In the genomic region with DNA sequence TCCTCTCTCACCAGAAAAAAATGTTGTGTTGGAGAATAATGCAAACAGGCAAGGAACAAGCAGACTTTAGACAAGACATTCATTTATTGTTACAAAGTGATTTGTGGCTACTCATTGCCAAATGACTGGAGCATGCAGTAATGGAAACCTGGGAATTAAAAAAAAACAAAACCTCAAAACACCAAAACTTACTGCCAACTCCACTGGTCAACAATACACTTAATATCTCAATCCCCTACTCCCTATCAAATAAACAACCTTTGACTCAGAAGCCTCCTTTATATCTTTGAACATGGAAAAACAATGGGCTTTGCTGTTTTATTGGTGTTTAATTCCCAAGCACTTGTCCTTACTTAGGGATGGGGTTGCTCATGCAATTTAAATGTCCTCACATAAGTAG, we compare ENCODE assay signal across 21 cellular contexts.
DNase-seq lines count a peak whose midpoint lies in the region; ATAC-seq and TF ChIP-seq lines count a peak whose summit lies in the region.
"Had no signal": no experiment of that assay in that cellular context is flagged by ENCODE, and none has a peak within 500 bp of the region (broad histone marks: within the 10 kb centered on the region; RNA-seq: fewer than 3 reads in every experiment).

No MANE protein-coding gene starts in this region.

- H3K27me3 Mint-ChIP-seq in T-cell: no peaks in the 10 kb centered on the region
- H3K27me3 Mint-ChIP-seq: T-helper 17 cell had no signal

- H3K79me2 ChIP-seq in ACC112 (ENCODE audit: control insufficient read depth, insufficient read depth, low read length, unreplicated experiment) (no peaks in the 10 kb centered on the region), OCI-LY3 (ENCODE audit: low read length) (no peaks in the 10 kb centered on the region)

- H3K27ac ChIP-seq in ACC112 (ENCODE audit: low read depth, low read length) (peak overlapping the region; percentile 47), OCI-LY3 (ENCODE audit: low read length) (no peak overlapping the region)
- H3K27ac ChIP-seq: colonic mucosa, VCaP had no signal

- H3K4me1 ChIP-seq in ACC112 (ENCODE audit: control insufficient read depth, insufficient read depth, low read length, unreplicated experiment): peaks cover 20% of the 10 kb centered on the region
- H3K4me1 ChIP-seq in OCI-LY3 (ENCODE audit: low read length): peaks cover 10% of the 10 kb centered on the region
- H3K4me1 ChIP-seq: colonic mucosa had no signal

- H3K4me3 Mint-ChIP-seq in T-cell: no peak overlapping the region
- H3K4me3 Mint-ChIP-seq: CD4-positive, alpha-beta memory T cell; T-helper 17 cell had no signal

- H3K4me1 Mint-ChIP-seq in T-cell: no peaks in the 10 kb centered on the region
- H3K4me1 Mint-ChIP-seq: T-helper 17 cell had no signal

- no peaks in the 10 kb centered on the region for H4K20me1 ChIP-seq in OCI-LY3 (ENCODE audit: insufficient read depth, low read length)

- H3K4me3 ChIP-seq in ACC112 (ENCODE audit: low read depth, low read length) (peak overlapping the region; percentile 76), OCI-LY3 (ENCODE audit: low read length) (peak overlapping the region; percentile 28; the same call in 1 of the 2 replicates)
- H3K4me3 ChIP-seq: colonic mucosa had no signal

- POLR2A ChIA-PET in T-cell (lab: Charles Lee): no interaction called here

- no peak for TF ChIP-seq CTCF in OCI-LY3 (IDR thresholded peaks at IDR 0.05; ENCODE audit: low read depth, low read length)

- H2AFZ ChIP-seq in ACC112 (ENCODE audit: low read length, unreplicated experiment) (peak overlapping the region; percentile 94), OCI-LY3 (ENCODE audit: low read depth, low read length) (no peak overlapping the region)

- CTCF ChIA-PET in T-cell (lab: Charles Lee): no interaction called here

- H3K27ac Mint-ChIP-seq in T-cell: no peak overlapping the region
- H3K27ac Mint-ChIP-seq: CD4-positive, alpha-beta memory T cell; T-helper 17 cell had no signal

- DNase-seq in dermis blood vessel endothelial cell (peak; percentile 7), myocyte (ENCODE audit: low read depth) (peak; percentile 52), T-cell (no peak), NCI-H146 (lab: John Stamatoyannopoulos, UW) (no peak)
- DNase-seq: activated CD4-positive, alpha-beta T cell treated with anti-CD3 and anti-CD28 coated beads, Interleukin-2, amount 50 U/mL, for 48 hours; activated gamma-delta T cell treated with Interleukin-2 at 50 U/mL for 16 hours; activated T-cell treated with anti-CD3 and anti-CD28 coated beads for 4 hours; CD4-positive, alpha-beta memory T cell; colonic mucosa; KBM-7; midbrain; NCI-H2029 treated with DMSO at 0.1 percent for 48 hours; NCI-H446 treated with DMSO at 0.1 percent for 48 hours; SHP77; T-helper 17 cell had no signal

- no peaks in the 10 kb centered on the region for H3K36me3 ChIP-seq in ACC112 (ENCODE audit: insufficient read depth, low read length)
- H3K36me3 ChIP-seq in OCI-LY3 (replicated peaks; ENCODE audit: low read depth, low read length): no peaks in the 10 kb centered on the region
- H3K36me3 ChIP-seq: colonic mucosa had no signal

- H3K9me3 ChIP-seq in OCI-LY3 (ENCODE audit: insufficient read depth, low read length): no peaks in the 10 kb centered on the region
- H3K9me3 ChIP-seq: colonic mucosa had no signal

- H3K4me2 ChIP-seq in OCI-LY3 (ENCODE audit: low read length): peak overlapping the region; percentile 31

- H3K9me3 Mint-ChIP-seq in T-cell: peaks cover 4 to 9% (median 5%) of the 10 kb centered on the region in 3 donors

- H3K9ac ChIP-seq in OCI-LY3 (ENCODE audit: low read length): no peak overlapping the region

- no peaks in the 10 kb centered on the region for H3K36me3 Mint-ChIP-seq in T-cell
- H3K36me3 Mint-ChIP-seq: CD4-positive, alpha-beta memory T cell had no signal

- H3K27me3 ChIP-seq in ACC112 (ENCODE audit: insufficient read depth, low read length): no peaks in the 10 kb centered on the region
- no peaks in the 10 kb centered on the region for H3K27me3 ChIP-seq in OCI-LY3 (ENCODE audit: low read depth, low read length)

- ATAC-seq in T-cell (replicated peaks in 1 of 4) (no peak), HG02840 (IDR thresholded peaks at IDR 0.05; ENCODE audit: low FRiP score, unreplicated experiment) (no peak), GM21737 (IDR thresholded peaks at IDR 0.05; ENCODE audit: unreplicated experiment) (no peak)
- ATAC-seq: left lobe of liver, T-helper 17 cell had no signal

Comparison
In these comparisons a context has a peak if more than half of its experiments do, and no peak if none do; other contexts are left out.
1. DNase-seq: peak in dermis blood vessel endothelial cell (single experiment) and myocyte (single experiment); none in T-cell (0 of 34) and NCI-H146 (single experiment).